In the genomic region with DNA sequence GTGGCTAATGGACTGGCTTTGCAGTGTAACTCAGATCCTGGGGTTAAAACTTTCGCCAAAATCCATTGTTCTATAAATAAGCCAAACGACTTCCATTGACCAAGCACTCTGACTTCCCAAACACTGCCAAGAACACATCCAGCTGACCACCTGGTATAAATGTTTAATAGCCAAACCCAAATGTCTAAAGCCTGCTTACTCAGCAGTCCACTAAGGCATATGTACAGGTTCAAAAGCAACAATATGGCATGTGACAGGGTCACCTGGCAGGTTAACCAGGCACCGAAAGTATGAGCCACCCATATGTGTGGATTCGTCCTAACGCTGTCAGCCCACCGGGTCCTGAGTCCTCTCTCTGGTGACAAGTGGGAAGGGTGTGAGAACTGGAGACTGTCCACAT, we compare ENCODE assay signal across 10 cellular contexts. TPM values are rescaled to one million over a fixed set of nuclear protein-coding genes. Genes with fewer than 3 reads are reported as not detected.
A peak's percentile ranks its signal among the peaks of the same experiment; 100 is the strongest.
DNase-seq lines count a peak whose midpoint lies in the region; ATAC-seq and TF ChIP-seq lines count a peak whose summit lies in the region.
"Had no signal": no experiment of that assay in that cellular context is flagged by ENCODE, and none has a peak within 500 bp of the region (broad histone marks: within the 10 kb centered on the region; RNA-seq: fewer than 3 reads in every experiment).

No MANE protein-coding gene starts in this region.

- H3K4me3 ChIP-seq in DOHH2 (ENCODE audit: low read length) (no peak overlapping the region), WI38 (ENCODE audit: low read depth, low read length) (peak overlapping the region; percentile 84; the same call in 1 of the 2 replicates), esophagus squamous epithelium (peak overlapping the region in 2 of 4 donors; percentile 1 to 96), rectal smooth muscle tissue (ENCODE audit: low read length) (peak overlapping the region; percentile 30), aorta (ENCODE audit: low read length in 2 of 2) (no peak overlapping the region)

- 65 to 73% methylated on average over 2 to 6 of the region's 6 CpGs for WGBS in esophagus squamous epithelium, 2 donors
- WGBS in aorta, 2 donors, result 75 to 76% methylated on average over 6 of the region's 6 CpGs

- peak overlapping the region; percentile 99; the same call in 1 of the 2 replicates for H3K4me2 ChIP-seq in DOHH2 (ENCODE audit: low read length)

- peaks cover 69% of the 10 kb centered on the region for H3K79me2 ChIP-seq in DOHH2 (ENCODE audit: control insufficient read depth, low read length)

- TF ChIP-seq CTCF in DOHH2 (IDR thresholded peaks at IDR 0.05; ENCODE audit: low read depth, low read length, poor library complexity, severe bottlenecking) (no peak), WI38 (IDR thresholded peaks at IDR 0.05; ENCODE audit: low read depth, low read length) (no peak), esophagus squamous epithelium (IDR thresholded peaks at IDR 0.05) (no peak)

- H3K9me2 ChIP-seq in DOHH2 (replicated peaks; ENCODE audit: control insufficient read depth, low read length), result no peaks in the 10 kb centered on the region

- intact Hi-C loops in esophagus squamous epithelium (cut with DNase I) (no loop called here), aorta (cut with DNase I) (no loop called here)

- H3K27me3 ChIP-seq in DOHH2 (ENCODE audit: control insufficient read depth, low read length) (peaks cover 18% of the 10 kb centered on the region), esophagus squamous epithelium (no peaks in the 10 kb centered on the region), rectal smooth muscle tissue (ENCODE audit: control insufficient read depth, insufficient read depth, low read length) (no peaks in the 10 kb centered on the region), aorta (ENCODE audit: control insufficient read depth in 1 of 2, insufficient read depth in 2 of 2, low read length in 1 of 2) (no peaks in the 10 kb centered on the region)

- no peak for ATAC-seq in aorta (ENCODE audit: low FRiP score)

- TF ChIP-seq POLR2A in esophagus squamous epithelium (IDR thresholded peaks at IDR 0.05), result no peak

- peaks cover 32% of the 10 kb centered on the region for H4K20me1 ChIP-seq in DOHH2 (ENCODE audit: control insufficient read depth, insufficient read depth, low read depth, low read length)

- no peak overlapping the region for H3K9ac ChIP-seq in rectal smooth muscle tissue (ENCODE audit: low read length)

- no peaks in the 10 kb centered on the region for H3F3A ChIP-seq in DOHH2 (ENCODE audit: control insufficient read depth, insufficient read depth)

- H3K36me3 ChIP-seq in DOHH2 (ENCODE audit: control insufficient read depth, low read length) (peaks cover 62% of the 10 kb centered on the region), esophagus squamous epithelium (peaks cover 0 to 44% (median 0%) of the 10 kb centered on the region in 3 donors), rectal smooth muscle tissue (ENCODE audit: control insufficient read depth, insufficient read depth, low read length) (peaks cover 10% of the 10 kb centered on the region), aorta (ENCODE audit: control insufficient read depth in 1 of 2, insufficient read depth in 2 of 2, low read length in 1 of 2) (no peaks in the 10 kb centered on the region)

- H3K27ac ChIP-seq in DOHH2 (ENCODE audit: low read depth, low read length) (no peak overlapping the region), esophagus squamous epithelium (peak overlapping the region in 3 of 4 donors; percentile 41 to 100 (median 100)), rectal smooth muscle tissue (ENCODE audit: low read depth, low read length) (no peak overlapping the region), aorta (ENCODE audit: low read depth in 1 of 2, low read length in 2 of 2) (no peak overlapping the region)

- DNase-seq in esophagus squamous epithelium (lab: John Stamatoyannopoulos, UW), result no peak
- DNase-seq in NCI-H1092 treated with DMSO at 0.1 percent for 48 hours (lab: John Stamatoyannopoulos, UW), result no peak
- DNase-seq in cerebellar cortex (ENCODE audit: low spot score), result no peak
- DNase-seq in iPS-NIHi7 (ENCODE audit: extremely low spot score), result no peak
- no peak for DNase-seq in aorta
- DNase-seq: cortex of kidney had no signal

- H3K9me3 ChIP-seq in DOHH2 (ENCODE audit: control insufficient read depth, insufficient read depth, low read length), result no peaks in the 10 kb centered on the region
- H3K9me3 ChIP-seq in esophagus squamous epithelium, result no peaks in the 10 kb centered on the region
- no peaks in the 10 kb centered on the region for H3K9me3 ChIP-seq in aorta (ENCODE audit: control insufficient read depth, low read length)

- H3K4me1 ChIP-seq in DOHH2 (ENCODE audit: control insufficient read depth, low read length), result peaks cover 23% of the 10 kb centered on the region
- H3K4me1 ChIP-seq in esophagus squamous epithelium, result peaks cover 44 to 81% (median 64%) of the 10 kb centered on the region in 3 donors
- peaks cover 41% of the 10 kb centered on the region for H3K4me1 ChIP-seq in rectal smooth muscle tissue (ENCODE audit: control insufficient read depth, insufficient read depth, low read length)
- H3K4me1 ChIP-seq in aorta (ENCODE audit: control insufficient read depth in 1 of 2, insufficient read depth in 2 of 2, low read length in 2 of 2), result peaks cover 0 to 2% of the 10 kb centered on the region in 2 donors

RNA-seq across cellular contexts. Expression of a gene that starts 2.1 kb away (rescaled TPM):
- total RNA-seq in esophagus squamous epithelium, result 100 to 1,000 TPM in 1 of 4 donors, 10 to 100 TPM in 3; 24.6 to 102 (median 57.1) TPM
- total RNA-seq in aorta, result 100 to 1,000 TPM; 130 to 153 TPM
- polyA plus RNA-seq in aorta, result 10 to 100 TPM; 39.9 to 73.4 TPM

RNA-seq across cellular contexts. Expression of a gene that starts 42.6 kb away (rescaled TPM):
- total RNA-seq in esophagus squamous epithelium, result 10 to 100 TPM; 18.8 to 32.9 (median 21.7) TPM
- 10 to 100 TPM; 55.6 to 96.9 TPM for total RNA-seq in aorta
- 10 to 100 TPM in 1 of 2 donors, 1 to 10 TPM in 1; 7.6 to 20.3 TPM for polyA plus RNA-seq in aorta

RNA-seq across cellular contexts. Expression of a gene that starts 46.0 kb away (rescaled TPM):
- total RNA-seq in esophagus squamous epithelium (1 to 10 TPM; 3.0 to 4.4 (median 4.1) TPM), aorta (1 to 10 TPM; 2.6 to 3.4 TPM)
- under 1 TPM; 0.33 to 0.75 TPM for polyA plus RNA-seq in aorta
- total RNA-seq: NCI-H460 had no signal

RNA-seq across cellular contexts. Expression of a gene that starts 58.8 kb away (rescaled TPM):
- total RNA-seq in esophagus squamous epithelium, result 10 to 100 TPM in 2 of 4 donors, 1 to 10 TPM in 2; 7.9 to 22.1 (median 9.8) TPM
- 10 to 100 TPM; 31.2 to 53.4 TPM for total RNA-seq in aorta
- 100 to 1,000 TPM in 1 of 2 donors, 10 to 100 TPM in 1; 17.8 to 145 TPM for polyA plus RNA-seq in aorta

Comparison
In these comparisons a context has a peak if more than half of its experiments do, and no peak if none do; other contexts are left out.
1. H3K27ac ChIP-seq: peak in esophagus squamous epithelium (3 of 4); none in DOHH2 (single experiment), rectal smooth muscle tissue (single experiment) and aorta (0 of 2).
2. H3K4me3 ChIP-seq: peak in WI38 (single experiment) and rectal smooth muscle tissue (single experiment); none in DOHH2 (single experiment) and aorta (0 of 2).